1 cellular context compared by ENCODE assay signal in the genomic region with DNA sequence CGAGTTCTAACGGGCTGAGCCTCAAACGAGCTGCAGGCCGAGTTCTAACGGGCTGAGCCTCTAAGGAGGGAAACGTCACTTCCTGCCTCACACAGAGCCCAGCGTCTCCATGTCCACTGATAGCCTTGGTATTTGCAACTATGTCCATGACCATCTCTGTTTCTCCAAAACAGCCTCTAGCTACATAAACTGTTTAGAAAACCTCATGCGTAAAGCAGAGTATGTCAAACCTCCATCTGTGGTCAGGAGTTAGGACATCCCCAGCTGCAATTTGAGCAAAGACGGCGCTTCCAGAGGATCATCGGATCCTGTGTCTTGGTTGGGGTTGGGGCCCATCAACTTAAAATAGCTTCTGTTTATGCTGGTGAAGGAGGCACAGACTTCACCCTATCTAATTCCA.
TF ChIP-seq lines count a peak whose summit lies in the region.

No MANE protein-coding gene starts in this region.

TF ChIP-seq in HepG2, 621 proteins besides CTCF, POLR2A, EP300 and RAD21:
- TF ChIP-seq, protein P1, sequence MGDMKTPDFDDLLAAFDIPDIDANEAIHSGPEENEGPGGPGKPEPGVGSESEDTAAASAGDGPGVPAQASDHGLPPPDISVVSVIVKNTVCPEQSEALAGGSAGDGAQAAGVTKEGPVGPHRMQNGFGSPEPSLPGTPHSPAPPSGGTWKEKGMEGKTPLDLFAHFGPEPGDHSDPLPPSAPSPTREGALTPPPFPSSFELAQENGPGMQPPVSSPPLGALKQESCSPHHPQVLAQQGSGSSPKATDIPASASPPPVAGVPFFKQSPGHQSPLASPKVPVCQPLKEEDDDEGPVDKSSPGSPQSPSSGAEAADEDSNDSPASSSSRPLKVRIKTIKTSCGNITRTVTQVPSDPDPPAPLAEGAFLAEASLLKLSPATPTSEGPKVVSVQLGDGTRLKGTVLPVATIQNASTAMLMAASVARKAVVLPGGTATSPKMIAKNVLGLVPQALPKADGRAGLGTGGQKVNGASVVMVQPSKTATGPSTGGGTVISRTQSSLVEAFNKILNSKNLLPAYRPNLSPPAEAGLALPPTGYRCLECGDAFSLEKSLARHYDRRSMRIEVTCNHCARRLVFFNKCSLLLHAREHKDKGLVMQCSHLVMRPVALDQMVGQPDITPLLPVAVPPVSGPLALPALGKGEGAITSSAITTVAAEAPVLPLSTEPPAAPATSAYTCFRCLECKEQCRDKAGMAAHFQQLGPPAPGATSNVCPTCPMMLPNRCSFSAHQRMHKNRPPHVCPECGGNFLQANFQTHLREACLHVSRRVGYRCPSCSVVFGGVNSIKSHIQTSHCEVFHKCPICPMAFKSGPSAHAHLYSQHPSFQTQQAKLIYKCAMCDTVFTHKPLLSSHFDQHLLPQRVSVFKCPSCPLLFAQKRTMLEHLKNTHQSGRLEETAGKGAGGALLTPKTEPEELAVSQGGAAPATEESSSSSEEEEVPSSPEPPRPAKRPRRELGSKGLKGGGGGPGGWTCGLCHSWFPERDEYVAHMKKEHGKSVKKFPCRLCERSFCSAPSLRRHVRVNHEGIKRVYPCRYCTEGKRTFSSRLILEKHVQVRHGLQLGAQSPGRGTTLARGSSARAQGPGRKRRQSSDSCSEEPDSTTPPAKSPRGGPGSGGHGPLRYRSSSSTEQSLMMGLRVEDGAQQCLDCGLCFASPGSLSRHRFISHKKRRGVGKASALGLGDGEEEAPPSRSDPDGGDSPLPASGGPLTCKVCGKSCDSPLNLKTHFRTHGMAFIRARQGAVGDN (CRISPR knock-in tag; IDR thresholded peaks at IDR 0.05): 0 out of 2 replicates have a peak, but pooled peaks have one; percentile 5
- TF ChIP-seq ZNF768 (CRISPR knock-in tag; IDR thresholded peaks at IDR 0.05): no peak
- TF ChIP-seq GABPB1 (CRISPR knock-in tag; IDR thresholded peaks at IDR 0.05): 0 out of 2 replicates have a peak, but pooled peaks have one; percentile 30
- no peak for TF ChIP-seq GABPA (IDR thresholded peaks at IDR 0.05; ENCODE audit: low read depth, low read length)
- TF ChIP-seq GABPA (CRISPR knock-in tag; IDR thresholded peaks at IDR 0.05; ENCODE audit: low read depth): peak; percentile 23; the same call in 1 of the 2 replicates
